ENCODE assay signal across 21 cellular contexts in the genomic region with DNA sequence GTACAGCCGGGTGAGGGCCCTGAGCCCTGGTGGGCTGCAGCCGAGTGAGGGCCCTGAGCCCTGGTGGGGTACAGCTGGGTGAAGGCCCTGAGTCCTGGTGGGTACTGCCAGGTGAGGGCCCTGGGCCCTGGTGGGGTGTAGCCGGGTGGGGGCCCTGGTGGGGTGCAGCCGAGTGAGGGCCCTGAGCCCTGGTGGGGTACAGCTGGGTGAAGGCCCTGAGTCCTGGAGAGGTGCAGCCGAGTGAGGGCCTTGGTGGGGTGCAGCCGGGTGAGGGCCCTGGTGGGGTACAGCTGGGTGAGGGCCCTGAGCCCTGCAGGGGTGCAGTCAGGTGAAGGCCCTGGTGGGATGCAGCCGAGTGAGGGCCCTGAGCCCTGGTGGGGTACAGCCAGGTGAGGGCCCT.
"Had no signal": no experiment of that assay in that cellular context is flagged by ENCODE, and none has a peak within 500 bp of the region (broad histone marks: within the 10 kb centered on the region; RNA-seq: fewer than 3 reads in every experiment).

No MANE protein-coding gene starts in this region.

- H3K9me3 Mint-ChIP-seq: effector memory CD8-positive, alpha-beta T cell; type B pancreatic cell had no signal

- DNase-seq: effector memory CD8-positive, alpha-beta T cell; erythroblast; gastrocnemius medialis; head of caudate nucleus; mesenchymal stem cell; mucosa of descending colon; naive B cell; occipital lobe; ovary; psoas muscle; sigmoid colon; stimulated activated CD4-positive, alpha-beta T cell treated with anti-CD3 and anti-CD28 coated beads, Interleukin-4, amount 100 ng/mL, for 4 hours; stimulated activated naive CD4-positive, alpha-beta T cell; substantia nigra; testis; tibial artery had no signal

- H3K27me3 ChIP-seq: gastrocnemius medialis, ovary, sigmoid colon, spleen, testis, tibial artery had no signal

- H3K4me3 Mint-ChIP-seq: effector memory CD8-positive, alpha-beta T cell; mesothelial cell of epicardium; naive B cell; type B pancreatic cell had no signal

- H3K27ac Mint-ChIP-seq: mesothelial cell of epicardium, naive B cell, type B pancreatic cell had no signal

- H3K27ac ChIP-seq: coronary artery, gastrocnemius medialis, ovary, psoas muscle, sigmoid colon, spleen, testis, tibial artery had no signal

- H3K4me3 ChIP-seq: coronary artery, gastrocnemius medialis, mucosa of descending colon, ovary, psoas muscle, sigmoid colon, spleen, testis, tibial artery had no signal

- H3K27me3 Mint-ChIP-seq: effector memory CD8-positive, alpha-beta T cell; naive B cell; type B pancreatic cell had no signal

- H3K36me3 ChIP-seq: ovary had no signal

- H3K4me1 Mint-ChIP-seq: mesothelial cell of epicardium had no signal

- H3K9me3 ChIP-seq: gastrocnemius medialis, mucosa of descending colon, ovary, psoas muscle, sigmoid colon, spleen, testis, tibial artery had no signal

- H3K4me1 ChIP-seq: gastrocnemius medialis, sigmoid colon, spleen, testis, tibial artery had no signal

- ATAC-seq: effector memory CD8-positive, alpha-beta T cell; gastrocnemius medialis; left lobe of liver had no signal
